Comparison of ENCODE assay signal across 14 cellular contexts in the genomic region with DNA sequence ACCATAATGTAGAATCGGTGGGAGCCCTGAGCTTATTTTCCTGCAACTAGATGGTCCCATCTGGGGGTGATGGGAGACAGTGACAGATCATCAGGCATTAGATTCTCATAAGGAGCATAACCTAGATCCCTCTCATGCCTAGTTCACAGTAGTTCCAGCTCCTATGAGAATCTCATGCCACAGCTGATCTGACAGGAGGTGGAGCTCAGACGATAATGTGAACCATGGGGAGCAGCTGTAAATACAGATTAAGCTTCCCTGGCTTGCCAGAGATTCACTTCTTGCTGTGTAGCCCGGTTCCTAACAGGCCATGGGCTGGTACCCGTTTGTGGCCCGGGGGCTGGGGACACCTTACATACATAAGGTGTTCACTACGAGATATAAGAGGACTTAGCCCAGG. TPM values are rescaled to one million over a fixed set of nuclear protein-coding genes. Genes with fewer than 3 reads are reported as not detected.
DNase-seq lines count a peak whose midpoint lies in the region; ATAC-seq and TF ChIP-seq lines count a peak whose summit lies in the region.
"Had no signal": no experiment of that assay in that cellular context is flagged by ENCODE, and none has a peak within 500 bp of the region (broad histone marks: within the 10 kb centered on the region; RNA-seq: fewer than 3 reads in every experiment).

No MANE protein-coding gene starts in this region.

- H3K27ac Mint-ChIP-seq in GM23338 (no peak overlapping the region), mesothelial cell of epicardium (peak overlapping the region; percentile 99)
- H3K27ac Mint-ChIP-seq in activated CD8-positive, alpha-beta T cell treated with anti-CD3 and anti-CD28 coated beads for 36 hours: peak overlapping the region; percentile 98

- ATAC-seq in GM23338: no peak
- no peak for ATAC-seq in activated CD8-positive, alpha-beta T cell treated with anti-CD3 and anti-CD28 coated beads for 36 hours

- no peaks in the 10 kb centered on the region for H3K36me3 ChIP-seq in BLaER1
- H3K36me3 ChIP-seq in GM23338 (ENCODE audit: insufficient read depth): no peaks in the 10 kb centered on the region
- H3K36me3 ChIP-seq in H7 (replicated peaks; ENCODE audit: control insufficient read depth, insufficient read depth, low read length): no peaks in the 10 kb centered on the region
- H3K36me3 ChIP-seq: heart left ventricle, MG63, neutrophil had no signal

- H3K27me3 ChIP-seq in BLaER1 (no peaks in the 10 kb centered on the region), GM23338 (ENCODE audit: insufficient read depth) (no peaks in the 10 kb centered on the region), H7 (ENCODE audit: control insufficient read depth, insufficient read depth, low read length) (no peaks in the 10 kb centered on the region)
- H3K27me3 ChIP-seq: heart left ventricle, MG63, neutrophil had no signal

- no peaks in the 10 kb centered on the region for H3K9me3 ChIP-seq in BLaER1
- H3K9me3 ChIP-seq: heart left ventricle, MG63, neutrophil had no signal

- no peak for TF ChIP-seq CTCF in GM23338 (conservative IDR thresholded peaks at IDR 0.05; ENCODE audit: low read depth in 2 of 2)
- TF ChIP-seq CTCF in activated CD8-positive, alpha-beta T cell treated with anti-CD3 and anti-CD28 coated beads for 36 hours (IDR thresholded peaks at IDR 0.05): no peak
- no peak for TF ChIP-seq CTCF in mesothelial cell of epicardium (IDR thresholded peaks at IDR 0.05; ENCODE audit: unreplicated experiment)

- intact Hi-C loops in activated CD8-positive, alpha-beta T cell treated with anti-CD3 and anti-CD28 coated beads for 36 hours (cut with micrococcal nuclease): no loop called here

- DNase-seq in GM23338 (ENCODE audit: low spot score) (no peak), mesothelial cell of epicardium (ENCODE audit: low spot score in 2 of 2, unreplicated experiment in 2 of 2) (no peak), NCI-H1105 (lab: John Stamatoyannopoulos, UW) (no peak), H7 (no peak), ecto neural progenitor cell (ENCODE audit: low spot score) (no peak), NCI-H748 treated with DMSO at 0.1 percent for 48 hours (lab: John Stamatoyannopoulos, UW) (no peak)
- no peak for DNase-seq in activated CD8-positive, alpha-beta T cell treated with anti-CD3 and anti-CD28 coated beads for 36 hours
- DNase-seq: activated CD4-positive, alpha-beta T cell treated with anti-CD3 and anti-CD28 coated beads, Interleukin-2, amount 50 U/mL, for 1 hour; central memory CD4-positive, alpha-beta T cell; DMS79 treated with DMSO at 0.1 percent for 48 hours; MG63 had no signal

- H3K4me3 Mint-ChIP-seq in GM23338 (peak overlapping the region; percentile 96), mesothelial cell of epicardium (peak overlapping the region; percentile 94)
- H3K4me3 Mint-ChIP-seq in activated CD8-positive, alpha-beta T cell treated with anti-CD3 and anti-CD28 coated beads for 36 hours: peak overlapping the region; percentile 99

- H3K4me1 ChIP-seq in BLaER1: peaks cover 50% of the 10 kb centered on the region
- H3K4me1 ChIP-seq in GM23338 (ENCODE audit: insufficient read depth): peaks cover 27% of the 10 kb centered on the region

- H3K27ac ChIP-seq in BLaER1 (no peak overlapping the region; the same call in 1 of the 2 replicates), GM23338 (ENCODE audit: low read depth) (no peak overlapping the region)

- H3K9me3 Mint-ChIP-seq in GM23338 (peaks cover 5% of the 10 kb centered on the region; the same call in 1 of the 3 replicates), mesothelial cell of epicardium (no peaks in the 10 kb centered on the region)
- no peaks in the 10 kb centered on the region for H3K9me3 Mint-ChIP-seq in activated CD8-positive, alpha-beta T cell treated with anti-CD3 and anti-CD28 coated beads for 36 hours

- 0 out of 2 replicates have a peak, but pooled peaks cover 3% of the 10 kb centered on the region for H3K9me2 ChIP-seq in GM23338 (ENCODE audit: insufficient read depth)

- peaks cover 10% of the 10 kb centered on the region for H3K27me3 Mint-ChIP-seq in GM23338 (ENCODE audit: insufficient read depth, low read depth, poor library complexity)
- H3K27me3 Mint-ChIP-seq in activated CD8-positive, alpha-beta T cell treated with anti-CD3 and anti-CD28 coated beads for 36 hours: no peaks in the 10 kb centered on the region
- no peaks in the 10 kb centered on the region for H3K27me3 Mint-ChIP-seq in mesothelial cell of epicardium (ENCODE audit: low read depth)

- H3K79me2 ChIP-seq in GM23338 (replicated peaks; ENCODE audit: insufficient read depth): peaks cover 31% of the 10 kb centered on the region

- H4K20me1 ChIP-seq in BLaER1 (peaks cover 32% of the 10 kb centered on the region), GM23338 (replicated peaks; ENCODE audit: insufficient read depth) (no peaks in the 10 kb centered on the region)

- H3F3A ChIP-seq in GM23338 (replicated peaks; ENCODE audit: low read depth): peaks cover 3% of the 10 kb centered on the region; the same call in 1 of the 2 replicates

- no peak overlapping the region for H2AFZ ChIP-seq in GM23338

- CTCF ChIA-PET in activated CD8-positive, alpha-beta T cell treated with anti-CD3 and anti-CD28 coated beads for 36 hours (lab: Charles Lee): no interaction called here

- H3K4me2 ChIP-seq in BLaER1: peak overlapping the region; percentile 83
- peak overlapping the region; percentile 77; the same call in 1 of the 2 replicates for H3K4me2 ChIP-seq in GM23338

- POLR2A ChIA-PET in activated CD8-positive, alpha-beta T cell treated with anti-CD3 and anti-CD28 coated beads for 36 hours (lab: Charles Lee): interaction anchor here (1.0 kb wide), 1 partner anchor 249 kb away, joined by 3 read pairs; no protein-coding TSS in a partner anchor

- H3K4me3 ChIP-seq in BLaER1: 0 out of 2 replicates have a peak overlapping the region, but pooled peaks have one; percentile 89
- H3K4me3 ChIP-seq in GM23338: peak overlapping the region; percentile 93
- H3K4me3 ChIP-seq in H7 (ENCODE audit: insufficient read depth, low read depth, low read length): no peak overlapping the region

- H3K9ac ChIP-seq in BLaER1: peak overlapping the region; percentile 92; the same call in 1 of the 2 replicates

- H3K36me3 Mint-ChIP-seq in GM23338 (ENCODE audit: low read depth) (no peaks in the 10 kb centered on the region; the same call in 1 of the 3 replicates), mesothelial cell of epicardium (no peaks in the 10 kb centered on the region)
- peaks cover 11% of the 10 kb centered on the region for H3K36me3 Mint-ChIP-seq in activated CD8-positive, alpha-beta T cell treated with anti-CD3 and anti-CD28 coated beads for 36 hours (ENCODE audit: low read depth)

- peaks cover 19% of the 10 kb centered on the region for H3K4me1 Mint-ChIP-seq in GM23338
- peaks cover 27% of the 10 kb centered on the region for H3K4me1 Mint-ChIP-seq in activated CD8-positive, alpha-beta T cell treated with anti-CD3 and anti-CD28 coated beads for 36 hours (ENCODE audit: low read depth)
- peaks cover 26% of the 10 kb centered on the region for H3K4me1 Mint-ChIP-seq in mesothelial cell of epicardium

TF ChIP-seq in GM23338, 12 proteins besides CTCF, POLR2A, EP300 and RAD21 (continues in another document):
- no peak for TF ChIP-seq POLR2AphosphoS5 (IDR thresholded peaks at IDR 0.05; ENCODE audit: low read depth)
- no peak for TF ChIP-seq EZH2phosphoT487 (IDR thresholded peaks at IDR 0.05; ENCODE audit: unreplicated experiment)
- TF ChIP-seq ZNF114 (CRISPR knock-in tag; IDR thresholded peaks at IDR 0.05): no peak
- no peak for TF ChIP-seq REST (IDR thresholded peaks at IDR 0.05; ENCODE audit: unreplicated experiment)
- TF ChIP-seq CREB1 (CRISPR knock-in tag; IDR thresholded peaks at IDR 0.05; ENCODE audit: low read depth): no peak

RNA-seq across cellular contexts. Expression of gene GOLGA4, which starts 1.2 kb away (rescaled TPM):
- 97.8 and 116 TPM in 2 replicates for total RNA-seq in GM23338 (2014; rRNA removed; shearing (Covaris generic))
- polyA plus RNA-seq in GM23338 (2016; fragmentation: Nextera tagmentation; extraction: Ambion mirVana): 96.3 and 136 TPM in 2 replicates
- 10 to 100 TPM; 33.1 to 33.9 TPM for total RNA-seq in activated CD8-positive, alpha-beta T cell treated with anti-CD3 and anti-CD28 coated beads for 36 hours
- total RNA-seq in mesothelial cell of epicardium: 56.5 to 59.0 TPM (median 57.8 TPM) in 3 replicates
- total RNA-seq in H7 (2014; rRNA removed; shearing (Covaris generic)): 25.8 and 52.5 TPM in 2 replicates
